In genomic region chr17:1455291-1455747, GRCh38 we compare ENCODE assay signal across 8 cellular contexts. TPM values are rescaled to one million over a fixed set of nuclear protein-coding genes. Genes with fewer than 3 reads are reported as not detected.
A peak's percentile ranks its signal among the peaks of the same experiment; 100 is the strongest.
DNase-seq lines count a peak whose midpoint lies in the region; ATAC-seq and TF ChIP-seq lines count a peak whose summit lies in the region.

No MANE protein-coding gene starts in this region.

- H3K4me3 ChIP-seq in GM12865 (ENCODE audit: low read depth, low read length) (peak overlapping the region; percentile 64), ectodermal cell (ENCODE audit: insufficient read depth, low read depth, low read length) (peak overlapping the region; percentile 99), lower lobe of right lung (peak overlapping the region; percentile 97)

- intact Hi-C loops in lower lobe of right lung (cut with DNase I): no loop called here

- no peaks in the 10 kb centered on the region for H3K36me3 ChIP-seq in ectodermal cell (ENCODE audit: control insufficient read depth, insufficient read depth, low read length)
- peaks cover 15% of the 10 kb centered on the region for H3K36me3 ChIP-seq in lower lobe of right lung

- ATAC-seq in HG02678 (IDR thresholded peaks at IDR 0.05; ENCODE audit: unreplicated experiment): peak; percentile 29
- peak; percentile 70 to 74 for ATAC-seq in lower lobe of right lung

- H3K27ac ChIP-seq in ectodermal cell (ENCODE audit: insufficient read depth, low read depth, low read length, poor library complexity, severe bottlenecking): peak overlapping the region; percentile 83
- peak overlapping the region; percentile 98 for H3K27ac ChIP-seq in lower lobe of right lung

- H3K9me3 ChIP-seq in ectodermal cell (ENCODE audit: control insufficient read depth, low read length) (no peaks in the 10 kb centered on the region), lower lobe of right lung (no peaks in the 10 kb centered on the region)

- TF ChIP-seq CTCF in GM12865 (IDR thresholded peaks at IDR 0.05; ENCODE audit: insufficient read depth, low read depth, low read length, missing control alignments) (peak; percentile 62), lower lobe of right lung (IDR thresholded peaks at IDR 0.05) (peak; percentile 62)

- DNase-seq in A172 (ENCODE audit: low spot score) (peak; percentile 73), GM12865 (ENCODE audit: low read depth) (peak; percentile 70), NCI-H1092 (lab: John Stamatoyannopoulos, UW) (peak; percentile 53), lower lobe of right lung (peak; percentile 79)
- DNase-seq in activated CD4-positive, alpha-beta T cell treated with anti-CD3 and anti-CD28 coated beads for 1 hour: peak; percentile 16
- DNase-seq in stimulated activated naive CD4-positive, alpha-beta T cell treated with Interleukin-2 at 50 U/mL for 16 hours (lab: John Stamatoyannopoulos, UW): peak; percentile 25

- WGBS in ectodermal cell, 2 experiments: 0% methylated on average over 27 of the region's 27 CpGs

- H3K27me3 ChIP-seq in ectodermal cell (ENCODE audit: control insufficient read depth, insufficient read depth, low read length, poor library complexity, severe bottlenecking): no peaks in the 10 kb centered on the region
- no peaks in the 10 kb centered on the region for H3K27me3 ChIP-seq in lower lobe of right lung (ENCODE audit: low read depth)

- H3K4me1 ChIP-seq in ectodermal cell (ENCODE audit: control insufficient read depth, insufficient read depth, low read length) (peaks cover 5% of the 10 kb centered on the region), lower lobe of right lung (peaks cover 53% of the 10 kb centered on the region)

RNA-seq across cellular contexts. Expression of gene CRK, which starts 0.7 kb away (rescaled TPM):
- 84.2 and 89.2 TPM in 2 replicates for total RNA-seq in A172 (2014; rRNA removed; shearing (Covaris generic))
- 57.2 TPM for polyA plus RNA-seq in ectodermal cell (2013, experiment 1 of 4)
- 58.4 TPM for polyA plus RNA-seq in ectodermal cell (2013, experiment 2 of 4)
- polyA plus RNA-seq in ectodermal cell (2013, experiment 3 of 4): 45.8 TPM
- 49.2 TPM for polyA plus RNA-seq in ectodermal cell (2013, experiment 4 of 4)
- 66.2 TPM for total RNA-seq in lower lobe of right lung

RNA-seq across cellular contexts. Expression of gene MYO1C, which starts 37.2 kb away (rescaled TPM):
- 148 and 155 TPM in 2 replicates for total RNA-seq in A172 (2014; rRNA removed; shearing (Covaris generic))
- polyA plus RNA-seq in ectodermal cell (2013, experiment 1 of 4): 56.2 TPM
- polyA plus RNA-seq in ectodermal cell (2013, experiment 2 of 4): 64.9 TPM
- 43.0 TPM for polyA plus RNA-seq in ectodermal cell (2013, experiment 3 of 4)
- polyA plus RNA-seq in ectodermal cell (2013, experiment 4 of 4): 46.6 TPM
- total RNA-seq in lower lobe of right lung: 213 TPM

RNA-seq across cellular contexts. Expression of gene YWHAE, which starts 55.3 kb away (rescaled TPM):
- 705 and 754 TPM in 2 replicates for total RNA-seq in A172 (2014; rRNA removed; shearing (Covaris generic))
- 1,411 TPM for polyA plus RNA-seq in ectodermal cell (2013, experiment 1 of 4)
- polyA plus RNA-seq in ectodermal cell (2013, experiment 2 of 4): 1,297 TPM
- polyA plus RNA-seq in ectodermal cell (2013, experiment 3 of 4): 1,074 TPM
- 1,173 TPM for polyA plus RNA-seq in ectodermal cell (2013, experiment 4 of 4)
- 383 TPM for total RNA-seq in lower lobe of right lung

Comparison
In these comparisons a context has a peak if more than half of its experiments do, and no peak if none do; other contexts are left out.
1. Peak in every context shown above with its lines: DNase-seq, ATAC-seq, H3K4me3 ChIP-seq and H3K27ac ChIP-seq.
2. DNase-seq: peak in every context shown above with its lines; median percentile 79 in lower lobe of right lung; 73 in A172; 70 in GM12865; 53 in NCI-H1092; 25 in stimulated activated naive CD4-positive, alpha-beta T cell treated with Interleukin-2 at 50 U/mL for 16 hours; 16 in activated CD4-positive, alpha-beta T cell treated with anti-CD3 and anti-CD28 coated beads for 1 hour.